In genomic region chr16:10930755-10931093, GRCh38 we compare ENCODE assay signal across 1 cellular context.
TF ChIP-seq lines count a peak whose summit lies in the region.

No MANE protein-coding gene starts in this region.

TF ChIP-seq in GM23338, 12 proteins besides CTCF, POLR2A, EP300 and RAD21:
- TF ChIP-seq ZNF462 (CRISPR knock-in tag; IDR thresholded peaks at IDR 0.05), result no peak
- TF ChIP-seq STAT1 (IDR thresholded peaks at IDR 0.05; ENCODE audit: unreplicated experiment), result no peak
- TF ChIP-seq ZNF331 (CRISPR knock-in tag; IDR thresholded peaks at IDR 0.05; ENCODE audit: low read depth), result no peak
- TF ChIP-seq ZNF114 (CRISPR knock-in tag; IDR thresholded peaks at IDR 0.05), result no peak
- TF ChIP-seq ETS1 (IDR thresholded peaks at IDR 0.05), result no peak
- TF ChIP-seq POLR2AphosphoS5 (IDR thresholded peaks at IDR 0.05; ENCODE audit: low read depth), result no peak
- TF ChIP-seq CREB1 (CRISPR knock-in tag; IDR thresholded peaks at IDR 0.05; ENCODE audit: low read depth), result no peak
